15 cellular contexts compared by ENCODE assay signal in the genomic region with DNA sequence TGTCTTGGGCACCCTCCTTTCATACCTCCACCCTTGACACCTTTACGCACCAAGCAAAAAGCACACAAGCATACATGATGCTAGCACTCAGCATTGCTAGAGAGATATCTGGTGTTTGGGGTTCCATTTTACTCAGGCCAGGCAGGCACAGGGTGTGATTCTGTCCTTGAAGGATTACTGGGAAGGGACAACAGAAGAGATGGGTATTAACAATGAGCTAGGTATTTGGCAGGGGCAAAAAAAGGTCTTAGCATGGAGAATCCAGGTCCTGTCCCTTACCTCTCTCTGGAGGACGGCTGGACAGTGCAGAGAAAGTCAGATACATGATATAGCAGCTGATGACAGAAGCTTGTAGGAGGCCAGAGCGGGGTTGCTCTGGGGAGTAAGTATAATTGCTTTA. TPM values are rescaled to one million over a fixed set of nuclear protein-coding genes. Genes with fewer than 3 reads are reported as not detected.
DNase-seq lines count a peak whose midpoint lies in the region; ATAC-seq and TF ChIP-seq lines count a peak whose summit lies in the region.
"Had no signal": no experiment of that assay in that cellular context is flagged by ENCODE, and none has a peak within 500 bp of the region (broad histone marks: within the 10 kb centered on the region; RNA-seq: fewer than 3 reads in every experiment).

No MANE protein-coding gene starts in this region.

- intact Hi-C loops in naive thymus-derived CD4-positive, alpha-beta T cell (cut with micrococcal nuclease): loop anchor here in 1 of 2 donors (10.0 kb wide), 1 partner anchor 1302 kb away; a partner anchor contains a TSS

- H3K4me2 ChIP-seq in GM23338: no peak overlapping the region
- H3K4me2 ChIP-seq: BLaER1 had no signal

- peak overlapping the region in 1 of 4 donors; percentile 100 for H3K4me3 Mint-ChIP-seq in CD4-positive, CD25-positive, alpha-beta regulatory T cell
- no peak overlapping the region; the same call in 2 of the 3 replicates for H3K4me3 Mint-ChIP-seq in GM23338
- H3K4me3 Mint-ChIP-seq in activated T-helper 17 cell treated with anti-CD3 and anti-CD28 coated beads, Interleukin-2, amount 50 U/mL, for 72 hours: no peak overlapping the region
- peak overlapping the region in 2 of 10 donors; percentile 6 to 39 for H3K4me3 Mint-ChIP-seq in naive thymus-derived CD4-positive, alpha-beta T cell

- H3K27me3 Mint-ChIP-seq in CD4-positive, CD25-positive, alpha-beta regulatory T cell: no peaks in the 10 kb centered on the region
- H3K27me3 Mint-ChIP-seq in GM23338 (ENCODE audit: insufficient read depth, low read depth, poor library complexity): peaks cover 32% of the 10 kb centered on the region
- H3K27me3 Mint-ChIP-seq in activated T-helper 17 cell treated with anti-CD3 and anti-CD28 coated beads, Interleukin-2, amount 50 U/mL, for 72 hours: no peaks in the 10 kb centered on the region
- H3K27me3 Mint-ChIP-seq in naive thymus-derived CD4-positive, alpha-beta T cell: peaks cover 0 to 2% (median 0%) of the 10 kb centered on the region in 5 donors

- peaks cover 19% of the 10 kb centered on the region; the same call in 1 of the 2 replicates for H4K20me1 ChIP-seq in GM23338 (replicated peaks; ENCODE audit: insufficient read depth)

- POLR2A ChIA-PET in naive thymus-derived CD4-positive, alpha-beta T cell (lab: Charles Lee): interaction anchor here (0.7 to 2.2 kb wide), 7 partner anchors 8 to 1839 kb away, joined by 3 to 13 read pairs (median 5); a partner anchor contains a TSS

- peaks cover 38% of the 10 kb centered on the region for H3K36me3 Mint-ChIP-seq in CD4-positive, CD25-positive, alpha-beta regulatory T cell
- peaks cover 84% of the 10 kb centered on the region for H3K36me3 Mint-ChIP-seq in GM23338 (ENCODE audit: low read depth)
- H3K36me3 Mint-ChIP-seq in activated T-helper 17 cell treated with anti-CD3 and anti-CD28 coated beads, Interleukin-2, amount 50 U/mL, for 72 hours (ENCODE audit: low read depth): peaks cover 98% of the 10 kb centered on the region
- H3K36me3 Mint-ChIP-seq in naive thymus-derived CD4-positive, alpha-beta T cell: peaks cover 18 to 62% (median 52%) of the 10 kb centered on the region in 5 donors

- peaks cover 6 to 91% (median 53%) of the 10 kb centered on the region in 4 donors for H3K4me1 Mint-ChIP-seq in CD4-positive, CD25-positive, alpha-beta regulatory T cell
- peaks cover 61% of the 10 kb centered on the region for H3K4me1 Mint-ChIP-seq in GM23338
- peaks cover 48% of the 10 kb centered on the region for H3K4me1 Mint-ChIP-seq in activated T-helper 17 cell treated with anti-CD3 and anti-CD28 coated beads, Interleukin-2, amount 50 U/mL, for 72 hours
- peaks cover 52 to 85% (median 78%) of the 10 kb centered on the region in 7 donors for H3K4me1 Mint-ChIP-seq in naive thymus-derived CD4-positive, alpha-beta T cell

- TF ChIP-seq CTCF in GM23338 (conservative IDR thresholded peaks at IDR 0.05; ENCODE audit: low read depth in 2 of 2): no peak

- H3K9me3 Mint-ChIP-seq in CD4-positive, CD25-positive, alpha-beta regulatory T cell: no peaks in the 10 kb centered on the region
- H3K9me3 Mint-ChIP-seq in GM23338: no peaks in the 10 kb centered on the region
- no peaks in the 10 kb centered on the region for H3K9me3 Mint-ChIP-seq in activated T-helper 17 cell treated with anti-CD3 and anti-CD28 coated beads, Interleukin-2, amount 50 U/mL, for 72 hours
- H3K9me3 Mint-ChIP-seq in naive thymus-derived CD4-positive, alpha-beta T cell: no peaks in the 10 kb centered on the region

- no peak for ATAC-seq in CD4-positive, CD25-positive, alpha-beta regulatory T cell (ENCODE audit: low read depth in 2 of 2)
- ATAC-seq in GM23338: no peak
- ATAC-seq in activated T-helper 17 cell treated with anti-CD3 and anti-CD28 coated beads, Interleukin-2, amount 50 U/mL, for 72 hours (replicated peaks): no peak
- ATAC-seq in naive thymus-derived CD4-positive, alpha-beta T cell: no peak
- no peak for ATAC-seq in HG03354 (IDR thresholded peaks at IDR 0.05; ENCODE audit: poor library complexity, severe bottlenecking, unreplicated experiment)
- ATAC-seq in GM21515 (IDR thresholded peaks at IDR 0.05; ENCODE audit: unreplicated experiment): no peak
- ATAC-seq in stimulated activated naive CD8-positive, alpha-beta T cell treated with anti-CD3 and anti-CD28 coated beads, Interleukin-15, Interleukin-2, amounts not matched to agents 100 U/mL and 50 U/mL, for 24 hours: no peak
- ATAC-seq: gastroesophageal sphincter had no signal

- H3K79me2 ChIP-seq in GM23338 (replicated peaks; ENCODE audit: insufficient read depth): peaks cover 28% of the 10 kb centered on the region

- H3K4me3 ChIP-seq in CD4-positive, CD25-positive, alpha-beta regulatory T cell (ENCODE audit: low read depth, low read length): no peak overlapping the region
- H3K4me3 ChIP-seq in GM23338: no peak overlapping the region
- H3K4me3 ChIP-seq in naive thymus-derived CD4-positive, alpha-beta T cell (ENCODE audit: low read length): no peak overlapping the region
- H3K4me3 ChIP-seq: BLaER1, gastroesophageal sphincter, thoracic aorta had no signal

- H3K27ac ChIP-seq in CD4-positive, CD25-positive, alpha-beta regulatory T cell (ENCODE audit: insufficient read depth, low read length, poor library complexity, severe bottlenecking): no peak overlapping the region
- H3K27ac ChIP-seq in GM23338 (ENCODE audit: low read depth): peak overlapping the region; percentile 62; the same call in 1 of the 2 replicates
- no peak overlapping the region for H3K27ac ChIP-seq in naive thymus-derived CD4-positive, alpha-beta T cell (ENCODE audit: low read depth, low read length)
- H3K27ac ChIP-seq: BLaER1, thoracic aorta had no signal

- H3K36me3 ChIP-seq in CD4-positive, CD25-positive, alpha-beta regulatory T cell (ENCODE audit: control insufficient read depth, insufficient read depth, low read length): peaks cover 53% of the 10 kb centered on the region
- H3K36me3 ChIP-seq in GM23338 (ENCODE audit: insufficient read depth): peaks cover 21% of the 10 kb centered on the region
- peaks cover 9 to 69% (median 17%) of the 10 kb centered on the region in 3 experiments for H3K36me3 ChIP-seq in naive thymus-derived CD4-positive, alpha-beta T cell (ENCODE audit: control insufficient read depth in 2 of 3, insufficient read depth in 3 of 3, low read length in 3 of 3)

- DNase-seq in CD4-positive, CD25-positive, alpha-beta regulatory T cell: no peak
- DNase-seq in GM23338 (ENCODE audit: low spot score): no peak
- no peak for DNase-seq in naive thymus-derived CD4-positive, alpha-beta T cell
- DNase-seq in effector CD8-positive, alpha-beta T cell (lab: John Stamatoyannopoulos, UW): no peak
- no peak for DNase-seq in stimulated activated naive CD8-positive, alpha-beta T cell treated with anti-CD3 and anti-CD28 coated beads, Interleukin-15, Interleukin-2, amounts not matched to agents 100 U/mL and 50 U/mL, for 24 hours
- DNase-seq: HCEC 1CT, midbrain, NCI-H1436 treated with DMSO at 0.1 percent for 48 hours, posterior cingulate gyrus had no signal

- H3K9me2 ChIP-seq in GM23338 (ENCODE audit: insufficient read depth): no peaks in the 10 kb centered on the region

- CTCF ChIA-PET in naive thymus-derived CD4-positive, alpha-beta T cell (lab: Charles Lee): interaction anchor here (0.6 kb wide), 1 partner anchor 1468 kb away, joined by 6 read pairs; no protein-coding TSS in a partner anchor

- no peak overlapping the region for H2AFZ ChIP-seq in GM23338

- no peaks in the 10 kb centered on the region for H3K27me3 ChIP-seq in CD4-positive, CD25-positive, alpha-beta regulatory T cell (ENCODE audit: control insufficient read depth, insufficient read depth, low read length)
- H3K27me3 ChIP-seq in GM23338 (ENCODE audit: insufficient read depth): no peaks in the 10 kb centered on the region
- H3K27me3 ChIP-seq in naive thymus-derived CD4-positive, alpha-beta T cell (ENCODE audit: control insufficient read depth in 2 of 2, insufficient read depth in 2 of 2, low read length in 2 of 2): no peaks in the 10 kb centered on the region
- H3K27me3 ChIP-seq: BLaER1, gastroesophageal sphincter had no signal

- peaks cover 39% of the 10 kb centered on the region for H3F3A ChIP-seq in GM23338 (replicated peaks; ENCODE audit: low read depth)

- no peaks in the 10 kb centered on the region for H3K9me3 ChIP-seq in CD4-positive, CD25-positive, alpha-beta regulatory T cell (ENCODE audit: control insufficient read depth in 2 of 2, low read length in 2 of 2)
- no peaks in the 10 kb centered on the region for H3K9me3 ChIP-seq in naive thymus-derived CD4-positive, alpha-beta T cell (ENCODE audit: control insufficient read depth in 2 of 3, low read length in 3 of 3)
- H3K9me3 ChIP-seq: BLaER1, gastroesophageal sphincter, thoracic aorta had no signal

- peak overlapping the region in 2 of 3 donors; percentile 68 to 93 for H3K27ac Mint-ChIP-seq in CD4-positive, CD25-positive, alpha-beta regulatory T cell
- H3K27ac Mint-ChIP-seq in GM23338: peak overlapping the region; percentile 5
- H3K27ac Mint-ChIP-seq in activated T-helper 17 cell treated with anti-CD3 and anti-CD28 coated beads, Interleukin-2, amount 50 U/mL, for 72 hours: peak overlapping the region; percentile 13
- H3K27ac Mint-ChIP-seq in naive thymus-derived CD4-positive, alpha-beta T cell: peak overlapping the region in 7 of 9 donors; percentile 37 to 98 (median 74)

- peaks cover 52% of the 10 kb centered on the region for H3K4me1 ChIP-seq in CD4-positive, CD25-positive, alpha-beta regulatory T cell (ENCODE audit: control insufficient read depth, insufficient read depth, low read length, poor library complexity, severe bottlenecking)
- peaks cover 42% of the 10 kb centered on the region for H3K4me1 ChIP-seq in GM23338 (ENCODE audit: insufficient read depth)
- H3K4me1 ChIP-seq in naive thymus-derived CD4-positive, alpha-beta T cell (ENCODE audit: control insufficient read depth in 2 of 2, insufficient read depth in 2 of 2, low read length in 2 of 2): peaks cover 24 to 35% of the 10 kb centered on the region in 2 donors

RNA-seq across cellular contexts. Expression of a gene that starts 3.5 kb away (rescaled TPM):
- total RNA-seq in CD4-positive, CD25-positive, alpha-beta regulatory T cell: not detected
- polyA plus RNA-seq in CD4-positive, CD25-positive, alpha-beta regulatory T cell: 1 to 10 TPM; 1.2 to 2.8 (median 2.3) TPM
- total RNA-seq in GM23338 (2014; rRNA removed; shearing (Covaris generic)): not detected in 2 replicates
- polyA plus RNA-seq in GM23338 (2016; fragmentation: Nextera tagmentation; extraction: Ambion mirVana): not detected in 2 replicates
- under 1 TPM; 0.17 to 0.24 TPM for total RNA-seq in activated T-helper 17 cell treated with anti-CD3 and anti-CD28 coated beads, Interleukin-2, amount 50 U/mL, for 72 hours
- under 1 TPM in 4 of 5 experiments, not detected in 1; 0.13 to 0.57 (median 0.33) TPM for total RNA-seq in naive thymus-derived CD4-positive, alpha-beta T cell
- 1 to 10 TPM; 3.1 to 8.8 TPM for polyA plus RNA-seq in naive thymus-derived CD4-positive, alpha-beta T cell
- total RNA-seq: thoracic aorta had no signal

RNA-seq across cellular contexts. Expression of a gene that starts 3.8 kb away (rescaled TPM):
- total RNA-seq in CD4-positive, CD25-positive, alpha-beta regulatory T cell: 19.7 TPM
- 10 to 100 TPM in 3 of 4 donors, 1 to 10 TPM in 1; 6.4 to 15.2 (median 11.8) TPM for polyA plus RNA-seq in CD4-positive, CD25-positive, alpha-beta regulatory T cell
- 7.2 and 9.4 TPM in 2 replicates for total RNA-seq in GM23338 (2014; rRNA removed; shearing (Covaris generic))
- 39.6 and 40.1 TPM in 2 replicates for polyA plus RNA-seq in GM23338 (2016; fragmentation: Nextera tagmentation; extraction: Ambion mirVana)
- total RNA-seq in activated T-helper 17 cell treated with anti-CD3 and anti-CD28 coated beads, Interleukin-2, amount 50 U/mL, for 72 hours: 10 to 100 TPM; 15.6 to 17.5 TPM
- total RNA-seq in naive thymus-derived CD4-positive, alpha-beta T cell: 10 to 100 TPM; 16.9 to 32.1 (median 27.0) TPM
- polyA plus RNA-seq in naive thymus-derived CD4-positive, alpha-beta T cell: 10 to 100 TPM in 1 of 2 donors, 1 to 10 TPM in 1; 7.5 to 28.2 TPM

RNA-seq across cellular contexts. Expression of a gene that starts 4.4 kb away (rescaled TPM):
- 400 TPM for total RNA-seq in CD4-positive, CD25-positive, alpha-beta regulatory T cell
- 1,000 to 10,000 TPM; 1,866 to 2,414 (median 2,080) TPM for polyA plus RNA-seq in CD4-positive, CD25-positive, alpha-beta regulatory T cell
- total RNA-seq in GM23338 (2014; rRNA removed; shearing (Covaris generic)): 459 and 460 TPM in 2 replicates
- polyA plus RNA-seq in GM23338 (2016; fragmentation: Nextera tagmentation; extraction: Ambion mirVana): 2,602 and 2,869 TPM in 2 replicates
- 100 to 1,000 TPM; 521 to 550 TPM for total RNA-seq in activated T-helper 17 cell treated with anti-CD3 and anti-CD28 coated beads, Interleukin-2, amount 50 U/mL, for 72 hours
- 100 to 1,000 TPM; 358 to 676 (median 553) TPM for total RNA-seq in naive thymus-derived CD4-positive, alpha-beta T cell
- 1,000 to 10,000 TPM; 1,664 to 2,070 TPM for polyA plus RNA-seq in naive thymus-derived CD4-positive, alpha-beta T cell

RNA-seq across cellular contexts. Expression of a gene that starts 19.8 kb away (rescaled TPM):
- total RNA-seq in CD4-positive, CD25-positive, alpha-beta regulatory T cell: 0.99 TPM
- polyA plus RNA-seq in CD4-positive, CD25-positive, alpha-beta regulatory T cell: 1 to 10 TPM in 2 of 4 donors, under 1 TPM in 1, not detected in 1; 0.23 to 2.2 (median 1.8) TPM
- 13.6 and 19.2 TPM in 2 replicates for total RNA-seq in GM23338 (2014; rRNA removed; shearing (Covaris generic))
- polyA plus RNA-seq in GM23338 (2016; fragmentation: Nextera tagmentation; extraction: Ambion mirVana): 12.0 and 14.2 TPM in 2 replicates
- total RNA-seq in activated T-helper 17 cell treated with anti-CD3 and anti-CD28 coated beads, Interleukin-2, amount 50 U/mL, for 72 hours: 1 to 10 TPM in 1 of 2 donors, under 1 TPM in 1; 0.54 to 1.4 TPM
- total RNA-seq in naive thymus-derived CD4-positive, alpha-beta T cell: 1 to 10 TPM; 1.8 to 2.1 (median 1.9) TPM
- 1 to 10 TPM; 2.9 to 4.9 TPM for polyA plus RNA-seq in naive thymus-derived CD4-positive, alpha-beta T cell

RNA-seq across cellular contexts. Expression of a gene that starts 27.9 kb away (rescaled TPM):
- 17.1 TPM for total RNA-seq in CD4-positive, CD25-positive, alpha-beta regulatory T cell
- polyA plus RNA-seq in CD4-positive, CD25-positive, alpha-beta regulatory T cell: 10 to 100 TPM; 12.7 to 24.8 (median 16.5) TPM
- total RNA-seq in GM23338 (2014; rRNA removed; shearing (Covaris generic)): 18.4 and 24.5 TPM in 2 replicates
- 33.6 and 34.9 TPM in 2 replicates for polyA plus RNA-seq in GM23338 (2016; fragmentation: Nextera tagmentation; extraction: Ambion mirVana)
- total RNA-seq in activated T-helper 17 cell treated with anti-CD3 and anti-CD28 coated beads, Interleukin-2, amount 50 U/mL, for 72 hours: 10 to 100 TPM; 46.5 to 63.4 TPM
- total RNA-seq in naive thymus-derived CD4-positive, alpha-beta T cell: 10 to 100 TPM in 4 of 5 experiments, 1 to 10 TPM in 1; 8.5 to 37.3 (median 21.8) TPM
- polyA plus RNA-seq in naive thymus-derived CD4-positive, alpha-beta T cell: 10 to 100 TPM in 1 of 2 donors, 1 to 10 TPM in 1; 8.1 to 22.4 TPM

Comparison
In these comparisons a context has a peak if more than half of its experiments do, and no peak if none do; other contexts are left out.
1. H3K27ac Mint-ChIP-seq: peak in every context shown above with its lines; median percentile 80 in CD4-positive, CD25-positive, alpha-beta regulatory T cell; 74 in naive thymus-derived CD4-positive, alpha-beta T cell; 13 in activated T-helper 17 cell treated with anti-CD3 and anti-CD28 coated beads, Interleukin-2, amount 50 U/mL, for 72 hours; 5 in GM23338.